ENCODE assay signal across 10 cellular contexts in genomic region chr22:37559521-37559900, GRCh38. TPM values are rescaled to one million over a fixed set of nuclear protein-coding genes. Genes with fewer than 3 reads are reported as not detected.
DNase-seq lines count a peak whose midpoint lies in the region; ATAC-seq and TF ChIP-seq lines count a peak whose summit lies in the region.
"Had no signal": no experiment of that assay in that cellular context is flagged by ENCODE, and none has a peak within 500 bp of the region (broad histone marks: within the 10 kb centered on the region; RNA-seq: fewer than 3 reads in every experiment).

No MANE protein-coding gene starts in this region.

- no peak for ATAC-seq in naive thymus-derived CD4-positive, alpha-beta T cell
- no peak for ATAC-seq in HG03139 (IDR thresholded peaks at IDR 0.05; ENCODE audit: unreplicated experiment)

- H3K9me3 ChIP-seq in endodermal cell (ENCODE audit: control insufficient read depth, low read length) = no peaks in the 10 kb centered on the region
- H3K9me3 ChIP-seq in naive thymus-derived CD4-positive, alpha-beta T cell (ENCODE audit: control insufficient read depth in 2 of 3, low read length in 3 of 3) = no peaks in the 10 kb centered on the region
- H3K9me3 ChIP-seq: BE2C had no signal

- H3K4me1 ChIP-seq in endodermal cell (ENCODE audit: control insufficient read depth, insufficient read depth, low read length) = peaks cover 31% of the 10 kb centered on the region
- H3K4me1 ChIP-seq in naive thymus-derived CD4-positive, alpha-beta T cell (ENCODE audit: control insufficient read depth in 2 of 2, insufficient read depth in 2 of 2, low read length in 2 of 2) = peaks cover 13 to 14% of the 10 kb centered on the region in 2 donors
- H3K4me1 ChIP-seq: BE2C had no signal

- POLR2A ChIA-PET in naive thymus-derived CD4-positive, alpha-beta T cell (lab: Charles Lee) = no interaction called here

- DNase-seq in activated naive CD8-positive, alpha-beta T cell treated with anti-CD3 and anti-CD28 coated beads for 36 hours = no peak
- peak; percentile 72 for DNase-seq in endodermal cell
- no peak for DNase-seq in naive thymus-derived CD4-positive, alpha-beta T cell
- DNase-seq in type B pancreatic cell (ENCODE audit: extremely low spot score, unreplicated experiment) = no peak
- DNase-seq in foreskin melanocyte = no peak
- no peak for DNase-seq in NCI-H1105 treated with DMSO at 0.1 percent for 48 hours (lab: John Stamatoyannopoulos, UW)
- DNase-seq: BE2C, NCI-H2029 had no signal

- H3K9ac ChIP-seq in endodermal cell (ENCODE audit: extremely low read depth, low read length, poor library complexity, severe bottlenecking) = no peak overlapping the region

- H3K4me1 Mint-ChIP-seq in activated naive CD8-positive, alpha-beta T cell (ENCODE audit: low read depth) = peaks cover 19% of the 10 kb centered on the region
- peaks cover 10% of the 10 kb centered on the region for H3K4me1 Mint-ChIP-seq in activated naive CD8-positive, alpha-beta T cell treated with anti-CD3 and anti-CD28 coated beads for 36 hours
- H3K4me1 Mint-ChIP-seq in endodermal cell = peaks cover 51% of the 10 kb centered on the region
- peaks cover 8 to 24% (median 20%) of the 10 kb centered on the region in 7 donors for H3K4me1 Mint-ChIP-seq in naive thymus-derived CD4-positive, alpha-beta T cell
- peaks cover 40% of the 10 kb centered on the region for H3K4me1 Mint-ChIP-seq in type B pancreatic cell (ENCODE audit: unreplicated experiment)

- peaks cover 14% of the 10 kb centered on the region for H3K36me3 ChIP-seq in endodermal cell (ENCODE audit: control insufficient read depth, insufficient read depth, low read length)
- no peaks in the 10 kb centered on the region for H3K36me3 ChIP-seq in naive thymus-derived CD4-positive, alpha-beta T cell (ENCODE audit: control insufficient read depth in 2 of 3, insufficient read depth in 3 of 3, low read length in 3 of 3)
- H3K36me3 ChIP-seq: BE2C had no signal

- H3K27ac Mint-ChIP-seq in activated naive CD8-positive, alpha-beta T cell = no peak overlapping the region
- no peak overlapping the region for H3K27ac Mint-ChIP-seq in activated naive CD8-positive, alpha-beta T cell treated with anti-CD3 and anti-CD28 coated beads for 36 hours
- H3K27ac Mint-ChIP-seq in endodermal cell = peak overlapping the region; percentile 81
- peak overlapping the region in 1 of 9 donors; percentile 25 for H3K27ac Mint-ChIP-seq in naive thymus-derived CD4-positive, alpha-beta T cell
- peak overlapping the region; percentile 17 for H3K27ac Mint-ChIP-seq in type B pancreatic cell

- H3K9me3 Mint-ChIP-seq in activated naive CD8-positive, alpha-beta T cell (ENCODE audit: low read depth) = no peaks in the 10 kb centered on the region
- no peaks in the 10 kb centered on the region for H3K9me3 Mint-ChIP-seq in activated naive CD8-positive, alpha-beta T cell treated with anti-CD3 and anti-CD28 coated beads for 36 hours
- H3K9me3 Mint-ChIP-seq in endodermal cell (no peaks in the 10 kb centered on the region), type B pancreatic cell (no peaks in the 10 kb centered on the region)
- H3K9me3 Mint-ChIP-seq in naive thymus-derived CD4-positive, alpha-beta T cell = peaks cover 0 to 5% (median 0%) of the 10 kb centered on the region in 11 donors

- CTCF ChIA-PET in naive thymus-derived CD4-positive, alpha-beta T cell (lab: Charles Lee) = interaction anchor here (1.0 to 1.1 kb wide), 2 partner anchors 21 to 33 kb away, joined by 3 read pairs; no protein-coding TSS in a partner anchor

- H3K27ac ChIP-seq in endodermal cell (ENCODE audit: low read depth, low read length) = no peak overlapping the region
- no peak overlapping the region for H3K27ac ChIP-seq in naive thymus-derived CD4-positive, alpha-beta T cell (ENCODE audit: low read depth, low read length)

- TF ChIP-seq CTCF in endodermal cell (conservative IDR thresholded peaks at IDR 0.05) (no peak), type B pancreatic cell (conservative IDR thresholded peaks at IDR 0.05) (no peak)

- no peaks in the 10 kb centered on the region for H3K27me3 ChIP-seq in endodermal cell (ENCODE audit: control insufficient read depth, insufficient read depth, low read length, poor library complexity, severe bottlenecking)
- H3K27me3 ChIP-seq in naive thymus-derived CD4-positive, alpha-beta T cell (ENCODE audit: control insufficient read depth in 2 of 2, insufficient read depth in 2 of 2, low read length in 2 of 2) = peaks cover 11 to 14% of the 10 kb centered on the region in 2 donors

- intact Hi-C loops in naive thymus-derived CD4-positive, alpha-beta T cell (cut with micrococcal nuclease) = no loop called here

- H3K27me3 Mint-ChIP-seq in activated naive CD8-positive, alpha-beta T cell = peaks cover 20% of the 10 kb centered on the region
- H3K27me3 Mint-ChIP-seq in activated naive CD8-positive, alpha-beta T cell treated with anti-CD3 and anti-CD28 coated beads for 36 hours = peaks cover 73% of the 10 kb centered on the region
- H3K27me3 Mint-ChIP-seq in endodermal cell (ENCODE audit: insufficient read depth) (peaks cover 11% of the 10 kb centered on the region), type B pancreatic cell (peaks cover 9% of the 10 kb centered on the region)
- H3K27me3 Mint-ChIP-seq in naive thymus-derived CD4-positive, alpha-beta T cell = peaks cover 25 to 80% (median 37%) of the 10 kb centered on the region in 5 donors

- 60 to 72% methylated on average over 2 to 6 of the region's 6 CpGs for WGBS in endodermal cell (ENCODE audit: insufficient coverage in 1 of 2, insufficient read length in 1 of 2), 2 experiments

- H3K36me3 Mint-ChIP-seq in activated naive CD8-positive, alpha-beta T cell = no peaks in the 10 kb centered on the region
- no peaks in the 10 kb centered on the region for H3K36me3 Mint-ChIP-seq in activated naive CD8-positive, alpha-beta T cell treated with anti-CD3 and anti-CD28 coated beads for 36 hours
- H3K36me3 Mint-ChIP-seq in endodermal cell (ENCODE audit: low read depth) = peaks cover 2% of the 10 kb centered on the region
- peaks cover 0 to 3% (median 0%) of the 10 kb centered on the region in 5 donors for H3K36me3 Mint-ChIP-seq in naive thymus-derived CD4-positive, alpha-beta T cell
- H3K36me3 Mint-ChIP-seq in type B pancreatic cell = no peaks in the 10 kb centered on the region

- H3K4me3 Mint-ChIP-seq in activated naive CD8-positive, alpha-beta T cell = peak overlapping the region; percentile 53
- H3K4me3 Mint-ChIP-seq in activated naive CD8-positive, alpha-beta T cell treated with anti-CD3 and anti-CD28 coated beads for 36 hours = no peak overlapping the region
- peak overlapping the region; percentile 63 for H3K4me3 Mint-ChIP-seq in endodermal cell
- H3K4me3 Mint-ChIP-seq in naive thymus-derived CD4-positive, alpha-beta T cell = peak overlapping the region in 8 of 10 donors; percentile 30 to 73 (median 59)
- H3K4me3 Mint-ChIP-seq in type B pancreatic cell = peak overlapping the region; percentile 81

- H3K4me3 ChIP-seq in endodermal cell (ENCODE audit: low read length) = no peak overlapping the region
- H3K4me3 ChIP-seq in naive thymus-derived CD4-positive, alpha-beta T cell (ENCODE audit: low read length) = no peak overlapping the region

RNA-seq across cellular contexts. Expression of gene CDC42EP1, which starts 0.8 kb away (rescaled TPM):
- total RNA-seq in activated naive CD8-positive, alpha-beta T cell treated with anti-CD3 and anti-CD28 coated beads for 36 hours = under 1 TPM; 0.25 to 0.32 TPM
- total RNA-seq in endodermal cell (10 to 100 TPM; 45.0 to 45.1 TPM), type B pancreatic cell (ENCODE audit: low replicate concordance) (20.5 and 30.4 TPM in 2 replicates)
- 22.1 TPM for polyA plus RNA-seq in endodermal cell (2013, experiment 1 of 2)
- 22.6 TPM for polyA plus RNA-seq in endodermal cell (2013, experiment 2 of 2)
- 1 to 10 TPM in 1 of 5 experiments, under 1 TPM in 3, not detected in 1; 0.27 to 1.6 (median 0.62) TPM for total RNA-seq in naive thymus-derived CD4-positive, alpha-beta T cell
- not detected for polyA plus RNA-seq in naive thymus-derived CD4-positive, alpha-beta T cell

RNA-seq across cellular contexts. Expression of gene LGALS2, which starts 20.4 kb away (rescaled TPM):
- total RNA-seq in activated naive CD8-positive, alpha-beta T cell treated with anti-CD3 and anti-CD28 coated beads for 36 hours = not detected
- total RNA-seq in endodermal cell = under 1 TPM in 1 of 2 donors, not detected in 1; 0.86 TPM
- polyA plus RNA-seq in endodermal cell (2013, experiment 1 of 2) = not detected
- not detected for polyA plus RNA-seq in endodermal cell (2013, experiment 2 of 2)
- 100 to 1,000 TPM in 1 of 5 experiments, 1 to 10 TPM in 1, not detected in 3; 6.4 to 123 TPM for total RNA-seq in naive thymus-derived CD4-positive, alpha-beta T cell
- under 1 TPM in 1 of 2 donors, not detected in 1; 0.71 TPM for polyA plus RNA-seq in naive thymus-derived CD4-positive, alpha-beta T cell
- total RNA-seq in type B pancreatic cell (ENCODE audit: low replicate concordance) = 2.6 and 8.7 TPM in 2 replicates

RNA-seq across cellular contexts. Expression of gene CARD10, which starts 40.3 kb away (rescaled TPM):
- total RNA-seq in activated naive CD8-positive, alpha-beta T cell treated with anti-CD3 and anti-CD28 coated beads for 36 hours = under 1 TPM; 0.06 to 0.14 TPM
- total RNA-seq in endodermal cell (10 to 100 TPM; 20.3 to 24.4 TPM), type B pancreatic cell (ENCODE audit: low replicate concordance) (9.9 and 14.8 TPM in 2 replicates)
- 4.8 TPM for polyA plus RNA-seq in endodermal cell (2013, experiment 1 of 2)
- 6.1 TPM for polyA plus RNA-seq in endodermal cell (2013, experiment 2 of 2)
- 1 to 10 TPM in 1 of 5 experiments, under 1 TPM in 3, not detected in 1; 0.13 to 1.0 (median 0.57) TPM for total RNA-seq in naive thymus-derived CD4-positive, alpha-beta T cell
- polyA plus RNA-seq in naive thymus-derived CD4-positive, alpha-beta T cell = under 1 TPM in 1 of 2 donors, not detected in 1; 0.69 TPM

RNA-seq across cellular contexts. Expression of gene GGA1, which starts 49.1 kb away (rescaled TPM):
- 10 to 100 TPM; 56.3 to 61.9 TPM for total RNA-seq in activated naive CD8-positive, alpha-beta T cell treated with anti-CD3 and anti-CD28 coated beads for 36 hours
- total RNA-seq in endodermal cell (10 to 100 TPM; 87.5 TPM), type B pancreatic cell (ENCODE audit: low replicate concordance) (71.8 and 80.2 TPM in 2 replicates)
- 60.0 TPM for polyA plus RNA-seq in endodermal cell (2013, experiment 1 of 2)
- polyA plus RNA-seq in endodermal cell (2013, experiment 2 of 2) = 56.4 TPM
- total RNA-seq in naive thymus-derived CD4-positive, alpha-beta T cell = 100 to 1,000 TPM in 3 of 5 experiments, 10 to 100 TPM in 2; 64.2 to 124 (median 102) TPM
- 10 to 100 TPM; 20.8 to 22.3 TPM for polyA plus RNA-seq in naive thymus-derived CD4-positive, alpha-beta T cell

Comparison
In these comparisons a context has a peak if more than half of its experiments do, and no peak if none do; other contexts are left out.
1. H3K27ac Mint-ChIP-seq: peak in endodermal cell (single experiment) and type B pancreatic cell (single experiment); none in activated naive CD8-positive, alpha-beta T cell (single experiment) and activated naive CD8-positive, alpha-beta T cell treated with anti-CD3 and anti-CD28 coated beads for 36 hours (single experiment).